Comparison of ENCODE assay signal across 19 cellular contexts in genomic region chr14:76337619-76338545, GRCh38. TPM values are rescaled to one million over a fixed set of nuclear protein-coding genes. Genes with fewer than 3 reads are reported as not detected.
DNase-seq lines count a peak whose midpoint lies in the region; ATAC-seq and TF ChIP-seq lines count a peak whose summit lies in the region.
"Had no signal": no experiment of that assay in that cellular context is flagged by ENCODE, and none has a peak within 500 bp of the region (broad histone marks: within the 10 kb centered on the region; RNA-seq: fewer than 3 reads in every experiment).

No MANE protein-coding gene starts in this region.

- BruUV-seq in MCF 10A (replicated peaks; lab: Mats Ljungman, UMichigan) (no TSS peak), PC-3 (replicated peaks; lab: Mats Ljungman, UMichigan) (no TSS peak)

- H3K4me3 ChIP-seq in breast epithelium (peak overlapping the region; percentile 5 to 52 (median 38)), PC-3 (ENCODE audit: low read length) (peak overlapping the region; percentile 18; the same call in 1 of the 2 replicates)
- H3K4me3 ChIP-seq: gastrocnemius medialis, smooth muscle cell had no signal

- POLR2A ChIA-PET in MCF 10A (lab: Yijun Ruan, JAX) (interaction anchor here (0.6 kb wide), 1 partner anchor 1036 kb away, joined by 3 read pairs; no protein-coding TSS in a partner anchor), PC-3 (lab: Charles Lee; ENCODE audit: unreplicated experiment) (no interaction called here)

- H3K27ac Mint-ChIP-seq in MCF 10A (ENCODE audit: low read depth, unreplicated experiment): no peak overlapping the region
- H3K27ac Mint-ChIP-seq: mesothelial cell of epicardium; T-helper 1 cell treated with Interleukin-12 subunit alpha and Interleukin-12 subunit beta and Interleukin-4 antibody, amounts not matched to agents 30 μg/mL and 1 μg/mL, for 36 hours had no signal

- no peaks in the 10 kb centered on the region for H3K36me3 ChIP-seq in breast epithelium
- H3K36me3 ChIP-seq in PC-3 (ENCODE audit: low read depth, low read length): no peaks in the 10 kb centered on the region
- H3K36me3 ChIP-seq: gastrocnemius medialis had no signal

- H3K9me3 Mint-ChIP-seq in MCF 10A (ENCODE audit: unreplicated experiment): peaks cover 3% of the 10 kb centered on the region
- H3K9me3 Mint-ChIP-seq: mesothelial cell of epicardium; T-helper 1 cell treated with Interleukin-12 subunit alpha and Interleukin-12 subunit beta and Interleukin-4 antibody, amounts not matched to agents 30 μg/mL and 1 μg/mL, for 36 hours had no signal

- peak overlapping the region; percentile 49; the same call in 1 of the 2 replicates for H3K4me2 ChIP-seq in PC-3 (ENCODE audit: low read length)
- H3K4me2 ChIP-seq: smooth muscle cell had no signal

- H3K4me1 Mint-ChIP-seq in MCF 10A (ENCODE audit: insufficient read depth, unreplicated experiment): no peaks in the 10 kb centered on the region

- peaks cover 0 to 9% of the 10 kb centered on the region in 2 donors for H3K27me3 ChIP-seq in breast epithelium
- peaks cover 31% of the 10 kb centered on the region for H3K27me3 ChIP-seq in PC-3 (ENCODE audit: low read length)
- H3K27me3 ChIP-seq: gastrocnemius medialis had no signal

- no peaks in the 10 kb centered on the region for H3K36me3 Mint-ChIP-seq in MCF 10A (ENCODE audit: insufficient read depth, unreplicated experiment)
- H3K36me3 Mint-ChIP-seq: mesothelial cell of epicardium had no signal

- H3F3A ChIP-seq in PC-3 (ENCODE audit: low read length, unreplicated experiment): no peaks in the 10 kb centered on the region

- no peak; the same call in 1 of the 2 replicates for ATAC-seq in PC-3
- ATAC-seq in HG03460 (IDR thresholded peaks at IDR 0.05; ENCODE audit: unreplicated experiment): no peak
- ATAC-seq: gastrocnemius medialis had no signal

- H3K79me2 ChIP-seq in PC-3 (ENCODE audit: low read length): no peaks in the 10 kb centered on the region

- peak overlapping the region; percentile 72 for H2AFZ ChIP-seq in PC-3 (ENCODE audit: low read length)

- peaks cover 23% of the 10 kb centered on the region for H3K27me3 Mint-ChIP-seq in MCF 10A (ENCODE audit: insufficient read depth, unreplicated experiment)

- H3K9me3 ChIP-seq in breast epithelium: no peaks in the 10 kb centered on the region
- no peaks in the 10 kb centered on the region for H3K9me3 ChIP-seq in PC-3 (ENCODE audit: low read length)
- H3K9me3 ChIP-seq: gastrocnemius medialis had no signal

- TF ChIP-seq CTCF in breast epithelium (IDR thresholded peaks at IDR 0.05): no peak
- no peak for TF ChIP-seq CTCF in MCF 10A (IDR thresholded peaks at IDR 0.05; ENCODE audit: unreplicated experiment)
- no peak for TF ChIP-seq CTCF in PC-3 (conservative IDR thresholded peaks at IDR 0.05; ENCODE audit: low read depth, low read length)

- no peaks in the 10 kb centered on the region for H4K20me1 ChIP-seq in PC-3 (ENCODE audit: low read length)

- CTCF ChIA-PET in MCF 10A (lab: Yijun Ruan, JAX): interaction anchor here (0.6 kb wide), 3 partner anchors 229 to 732 kb away, joined by 3 read pairs; no protein-coding TSS in a partner anchor
- CTCF ChIA-PET in PC-3 (lab: Charles Lee): no interaction called here

- intact Hi-C loops in breast epithelium (cut with DNase I; ENCODE audit: low total_unique reads): no loop called here
- intact Hi-C loops in MCF 10A (cut with micrococcal nuclease): no loop called here
- intact Hi-C loops in PC-3 (cut with micrococcal nuclease): no loop called here

- H3K4me3 Mint-ChIP-seq in MCF 10A (ENCODE audit: unreplicated experiment): no peak overlapping the region
- H3K4me3 Mint-ChIP-seq: mesothelial cell of epicardium; T-helper 1 cell treated with Interleukin-12 subunit alpha and Interleukin-12 subunit beta and Interleukin-4 antibody, amounts not matched to agents 30 μg/mL and 1 μg/mL, for 36 hours had no signal

- DNase-seq in breast epithelium (ENCODE audit: low spot score in 2 of 2) (no peak), MCF 10A (ENCODE audit: unreplicated experiment) (no peak), PC-3 (peak; percentile 30), fibroblast of gingiva (ENCODE audit: low read depth) (peak; percentile 6), T-helper 9 cell (no peak)
- DNase-seq in stimulated activated CD4-positive, alpha-beta T cell treated with anti-CD3 and anti-CD28 coated beads, Interleukin-4, amount 100 ng/mL, for 4 hours: no peak
- DNase-seq in activated CD8-positive, alpha-beta memory T cell treated with anti-CD3 and anti-CD28 coated beads, Interleukin-2, amount 50 U/mL, for 48 hours: no peak
- DNase-seq: activated CD4-positive, alpha-beta T cell treated with anti-CD3 and anti-CD28 coated beads, Interleukin-2, amount 50 U/mL, for 1 hour; Calu3; gastrocnemius medialis; NCI-H2227 treated with DMSO at 0.1 percent for 48 hours; occipital lobe; OCI-M1 had no signal

- H3K4me1 ChIP-seq in breast epithelium (no peaks in the 10 kb centered on the region), PC-3 (ENCODE audit: insufficient read depth, low read length) (no peaks in the 10 kb centered on the region)
- H3K4me1 ChIP-seq: gastrocnemius medialis had no signal

- no peak overlapping the region for H3K27ac ChIP-seq in breast epithelium
- no peak overlapping the region for H3K27ac ChIP-seq in PC-3 (ENCODE audit: low read length)
- H3K27ac ChIP-seq: gastrocnemius medialis had no signal

- no peaks in the 10 kb centered on the region for H3K9me2 ChIP-seq in PC-3 (replicated peaks; ENCODE audit: low read length)

- no peak overlapping the region for H3K9ac ChIP-seq in PC-3 (ENCODE audit: low read length)

- TF ChIP-seq POLR2A in breast epithelium (IDR thresholded peaks at IDR 0.05): no peak

RNA-seq across cellular contexts. Expression of gene ESRRB, which starts 38.1 kb away (rescaled TPM):
- total RNA-seq in breast epithelium: under 1 TPM in 2 of 3 donors, not detected in 1; 0.16 to 0.44 TPM
- 0.22 and 0.23 TPM in 2 replicates for total RNA-seq in MCF 10A (2022)
- total RNA-seq in PC-3 (2014; rRNA removed): not detected in 2 replicates
- total RNA-seq: A172, astrocyte had no signal

Comparison
In these comparisons a context has a peak if more than half of its experiments do, and no peak if none do; other contexts are left out.
1. DNase-seq: peak in PC-3 (single experiment) and fibroblast of gingiva (single experiment); none in breast epithelium (0 of 2), MCF 10A (single experiment), stimulated activated CD4-positive, alpha-beta T cell treated with anti-CD3 and anti-CD28 coated beads, Interleukin-4, amount 100 ng/mL, for 4 hours (0 of 2), activated CD8-positive, alpha-beta memory T cell treated with anti-CD3 and anti-CD28 coated beads, Interleukin-2, amount 50 U/mL, for 48 hours (single experiment) and T-helper 9 cell (single experiment).